Comparison of ENCODE assay signal across 8 cellular contexts in the genomic region with DNA sequence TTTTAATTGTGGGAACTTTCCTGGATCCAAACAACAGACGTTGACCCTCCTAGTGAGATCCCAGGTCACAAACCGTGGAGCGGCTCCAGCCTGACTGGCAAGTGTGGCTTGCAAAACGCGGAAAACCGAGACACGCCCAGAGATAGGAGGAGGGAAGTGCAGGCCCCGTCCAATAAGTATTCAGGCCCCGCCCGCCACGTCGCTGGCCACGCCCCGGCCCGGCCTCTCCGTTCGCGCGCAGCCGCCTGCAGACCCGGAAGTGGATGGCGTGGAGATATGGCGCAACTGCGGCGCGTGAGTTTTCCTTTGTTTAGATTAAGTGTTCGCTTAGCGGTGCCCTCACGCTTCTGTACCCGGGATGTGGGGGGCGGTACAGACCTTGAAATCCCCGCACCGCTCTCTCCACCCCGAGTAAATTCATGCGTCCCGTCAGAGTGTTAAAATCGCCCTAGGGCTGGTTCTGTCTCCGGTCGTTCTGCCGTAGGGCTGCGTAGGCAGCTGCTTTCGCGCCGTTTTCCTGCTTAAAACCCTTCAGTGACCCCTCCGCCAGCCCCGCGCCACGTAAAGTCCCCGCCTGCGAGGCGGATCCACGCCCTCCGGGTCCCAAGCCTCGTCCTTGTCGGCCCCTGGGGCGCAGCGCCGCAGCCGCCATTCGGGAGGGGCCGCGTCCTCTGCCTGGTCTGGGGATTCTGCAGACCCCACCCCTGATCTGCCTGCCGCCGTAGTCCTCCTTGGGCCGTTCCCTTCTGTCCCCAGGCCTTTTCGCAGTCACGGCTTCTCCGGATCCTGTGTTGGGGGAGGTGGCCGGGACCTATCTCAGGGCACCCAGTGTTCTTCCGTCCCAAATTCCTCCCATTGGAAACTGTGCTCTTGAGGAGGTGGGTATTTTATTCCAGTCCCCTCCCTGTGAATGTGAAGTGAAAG. TPM values are rescaled to one million over a fixed set of nuclear protein-coding genes. Genes with fewer than 3 reads are reported as not detected.
DNase-seq lines count a peak whose midpoint lies in the region; ATAC-seq and TF ChIP-seq lines count a peak whose summit lies in the region.

Gene ZNF766, plus strand, starts transcription at position 250 of the 924 bp plus-strand sequence. Its CDS starts 27 bp downstream, at position 277.

- H3K4me3 ChIP-seq in GM12865 (ENCODE audit: low read depth, low read length) (peak within 1 kb of the TSS; percentile 91), heart left ventricle (peak within 1 kb of the TSS; percentile 61 to 99 (median 92))

- H3K36me3 ChIP-seq in heart left ventricle = peaks cover 0 to 12% (median 0%) of the 10 kb centered on the region in 9 donors

- H3K36me3 Mint-ChIP-seq in T-cell = peaks cover 40% of the 10 kb centered on the region
- peaks cover 37% of the 10 kb centered on the region for H3K36me3 Mint-ChIP-seq in type B pancreatic cell

- POLR2A ChIA-PET in T-cell (lab: Charles Lee) = no interaction called here

- peak; percentile 8 to 93 for TF ChIP-seq POLR2A in heart left ventricle (IDR thresholded peaks at IDR 0.05)

- no peak for TF ChIP-seq CTCF in GM12865 (IDR thresholded peaks at IDR 0.05; ENCODE audit: insufficient read depth, low read depth, low read length, missing control alignments)
- no peak for TF ChIP-seq CTCF in heart left ventricle (IDR thresholded peaks at IDR 0.05)
- TF ChIP-seq CTCF in type B pancreatic cell (conservative IDR thresholded peaks at IDR 0.05) = no peak

- CTCF ChIA-PET in T-cell (lab: Charles Lee) = no interaction called here

- ATAC-seq in HG02840 (IDR thresholded peaks at IDR 0.05; ENCODE audit: low FRiP score, unreplicated experiment) (peak; percentile 98), T-cell (replicated peaks in 1 of 4) (peak; percentile 98 to 99 (median 98)), heart left ventricle (peak; percentile 100)

- H3K27ac ChIP-seq in adipose tissue (ENCODE audit: low read depth, low read length) = peak within 1 kb of the TSS; percentile 70
- peak within 1 kb of the TSS; percentile 79 to 98 (median 91) for H3K27ac ChIP-seq in heart left ventricle

- H3K27me3 Mint-ChIP-seq in T-cell (no peaks in the 10 kb centered on the region), type B pancreatic cell (no peaks in the 10 kb centered on the region)

- H3K27me3 ChIP-seq in heart left ventricle = no peaks in the 10 kb centered on the region

- DNase-seq in GM12865 (ENCODE audit: low read depth) (peak; percentile 96), NCI-H1436 treated with DMSO at 0.1 percent for 48 hours (lab: John Stamatoyannopoulos, UW) (peak; percentile 93), T-cell (peak; percentile 90 to 98 (median 96)), heart left ventricle (peak; percentile 97 to 98 (median 98)), pons (ENCODE audit: low spot score) (peak; percentile 94), type B pancreatic cell (ENCODE audit: extremely low spot score, unreplicated experiment) (peak; percentile 97)

- intact Hi-C loops in heart left ventricle (cut with DNase I) = loop anchor here in 3 of 10 donors (2.0 kb wide), 1 partner anchor 27 kb away; the partner anchor contains the start of gene ZNF480 (in 3 of the 3)

- H3K9me3 Mint-ChIP-seq in T-cell (peaks cover 12 to 19% (median 17%) of the 10 kb centered on the region in 3 donors), type B pancreatic cell (peaks cover 19% of the 10 kb centered on the region)

- 0 to 1% (median 1%) methylated on average over 70 of the region's 70 CpGs for WGBS in adipose tissue, 3 donors
- 0 to 1% (median 0%) methylated on average over 32 to 70 of the region's 70 CpGs for WGBS in heart left ventricle, 4 donors

- H3K4me1 Mint-ChIP-seq in T-cell = peaks cover 35 to 47% (median 42%) of the 10 kb centered on the region in 3 donors
- peaks cover 24% of the 10 kb centered on the region for H3K4me1 Mint-ChIP-seq in type B pancreatic cell (ENCODE audit: unreplicated experiment)

- no peaks in the 10 kb centered on the region for H3K9me3 ChIP-seq in heart left ventricle

- H3K4me1 ChIP-seq in heart left ventricle = peaks cover 4 to 28% (median 15%) of the 10 kb centered on the region in 12 donors

- H3K27ac Mint-ChIP-seq in T-cell (peak within 1 kb of the TSS; percentile 93 to 94), type B pancreatic cell (peak within 1 kb of the TSS; percentile 94)

- H3K4me3 Mint-ChIP-seq in T-cell = peak within 1 kb of the TSS; percentile 88 to 98 (median 95)
- peak within 1 kb of the TSS; percentile 96 for H3K4me3 Mint-ChIP-seq in type B pancreatic cell

RNA-seq across cellular contexts. Expression of gene ZNF766, which starts in this region (rescaled TPM):
- total RNA-seq in T-cell (10 to 100 TPM; 40.3 to 46.6 (median 42.0) TPM), heart left ventricle (10 to 100 TPM in 5 of 9 donors, 1 to 10 TPM in 4; 4.8 to 16.6 (median 10.7) TPM), type B pancreatic cell (ENCODE audit: low replicate concordance) (24.1 and 33.2 TPM in 2 replicates)
- polyA plus RNA-seq in adipose tissue (1 to 10 TPM; 2.0 to 3.8 (median 2.7) TPM), heart left ventricle (1 to 10 TPM; 2.9 to 6.4 TPM)

Comparison
In these comparisons a context has a peak if more than half of its experiments do, and no peak if none do; other contexts are left out.
1. Peak in every context shown above with its lines: DNase-seq, ATAC-seq, H3K4me3 ChIP-seq and H3K27ac ChIP-seq.